19 cellular contexts compared by ENCODE assay signal in genomic region chrX:142593470-142593869, GRCh38.
"Had no signal": no experiment of that assay in that cellular context is flagged by ENCODE, and none has a peak within 500 bp of the region (broad histone marks: within the 10 kb centered on the region; RNA-seq: fewer than 3 reads in every experiment).

No MANE protein-coding gene starts in this region.

- ATAC-seq: foreskin keratinocyte, gastroesophageal sphincter, heart left ventricle, left cardiac atrium, left lung, left ventricle myocardium superior, lower lobe of right lung, mucosa of descending colon had no signal

- H2AFZ ChIP-seq: hepatocyte had no signal

- H3K9me3 ChIP-seq: esophagus muscularis mucosa, gastroesophageal sphincter, heart left ventricle, left lung, lower lobe of right lung, mucosa of descending colon had no signal

- H3K4me3 ChIP-seq: coronary artery, dorsolateral prefrontal cortex, esophagus muscularis mucosa, gastroesophageal sphincter, heart left ventricle, hepatocyte, left lung, lower lobe of right lung, mucosa of descending colon had no signal

- H3K79me2 ChIP-seq: hepatocyte had no signal

- H3K4me1 ChIP-seq: esophagus muscularis mucosa, foreskin keratinocyte, gastroesophageal sphincter, heart left ventricle, left lung, lower lobe of right lung had no signal

- DNase-seq: dermis blood vessel endothelial cell; effector CD4-positive, alpha-beta T cell; effector memory CD4-positive, alpha-beta T cell; foreskin keratinocyte; heart left ventricle; hypothalamus; immature natural killer cell; left cardiac atrium; left lung; left ventricle myocardium superior; lower lobe of right lung; mesenchymal stem cell; mucosa of descending colon; naive B cell had no signal

- H3K27me3 ChIP-seq: esophagus muscularis mucosa, foreskin keratinocyte, gastroesophageal sphincter, heart left ventricle, hepatocyte, left lung had no signal

- H3K27ac ChIP-seq: coronary artery, esophagus muscularis mucosa, foreskin keratinocyte, gastroesophageal sphincter, heart left ventricle, hepatocyte, left lung, lower lobe of right lung had no signal

- H3K4me2 ChIP-seq: hepatocyte had no signal

- H3K36me3 ChIP-seq: esophagus muscularis mucosa, gastroesophageal sphincter, heart left ventricle, left lung, lower lobe of right lung had no signal
